In the genomic region with DNA sequence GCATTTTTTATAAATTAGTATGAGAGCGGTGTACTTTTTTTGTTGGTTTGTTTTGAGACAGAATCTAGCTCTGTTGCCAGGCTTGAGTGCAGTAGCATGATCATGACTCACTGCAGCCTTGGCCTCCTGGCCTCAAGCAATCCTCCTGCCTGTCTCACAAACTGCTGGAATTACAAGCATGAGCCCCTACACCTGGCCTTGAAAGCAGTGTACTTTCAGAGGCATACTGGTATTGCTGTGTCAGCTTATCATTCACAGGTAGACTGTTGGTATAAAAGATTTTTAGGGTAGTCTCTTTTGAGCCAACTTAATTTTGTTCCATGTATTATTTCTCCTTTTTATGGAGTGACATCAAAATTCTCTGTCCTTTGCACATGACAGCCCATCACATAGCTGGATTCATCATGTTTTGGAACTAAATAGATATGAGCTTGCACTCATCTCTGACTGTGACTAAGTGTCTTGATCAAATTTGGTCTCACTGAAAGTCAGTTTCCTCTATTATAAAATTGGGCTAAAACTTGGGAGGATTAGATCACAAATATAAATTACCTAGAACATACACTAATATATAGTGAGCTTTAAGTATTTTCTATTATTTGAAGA, we compare ENCODE assay signal across 2 cellular contexts.
TF ChIP-seq lines count a peak whose summit lies in the region.

No MANE protein-coding gene starts in this region.

TF ChIP-seq in GM23338, 12 proteins besides CTCF, POLR2A, EP300 and RAD21 (continued from another document):
- no peak for TF ChIP-seq REST (IDR thresholded peaks at IDR 0.05; ENCODE audit: unreplicated experiment)
- TF ChIP-seq CREB1 (CRISPR knock-in tag; IDR thresholded peaks at IDR 0.05; ENCODE audit: low read depth) = no peak
- TF ChIP-seq STAT1 (IDR thresholded peaks at IDR 0.05; ENCODE audit: unreplicated experiment) = no peak
- no peak for TF ChIP-seq ZNF114 (CRISPR knock-in tag; IDR thresholded peaks at IDR 0.05)

TF ChIP-seq in WTC11, 78 proteins besides CTCF, POLR2A, EP300 and RAD21 (continued from another document):
- TF ChIP-seq FOXP4 (CRISPR knock-in tag; IDR thresholded peaks at IDR 0.05) (no peak), E2F4 (CRISPR knock-in tag; IDR thresholded peaks at IDR 0.05; ENCODE audit: borderline replicate concordance, low read depth) (no peak), HMGA2 (CRISPR knock-in tag; IDR thresholded peaks at IDR 0.05) (no peak), NR2C2 (CRISPR knock-in tag; IDR thresholded peaks at IDR 0.05) (no peak)
- TF ChIP-seq, protein P1, sequence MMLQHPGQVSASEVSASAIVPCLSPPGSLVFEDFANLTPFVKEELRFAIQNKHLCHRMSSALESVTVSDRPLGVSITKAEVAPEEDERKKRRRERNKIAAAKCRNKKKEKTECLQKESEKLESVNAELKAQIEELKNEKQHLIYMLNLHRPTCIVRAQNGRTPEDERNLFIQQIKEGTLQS (CRISPR knock-in tag; conservative IDR thresholded peaks at IDR 0.05) = no peak
